ENCODE assay signal across 16 cellular contexts in the genomic region with DNA sequence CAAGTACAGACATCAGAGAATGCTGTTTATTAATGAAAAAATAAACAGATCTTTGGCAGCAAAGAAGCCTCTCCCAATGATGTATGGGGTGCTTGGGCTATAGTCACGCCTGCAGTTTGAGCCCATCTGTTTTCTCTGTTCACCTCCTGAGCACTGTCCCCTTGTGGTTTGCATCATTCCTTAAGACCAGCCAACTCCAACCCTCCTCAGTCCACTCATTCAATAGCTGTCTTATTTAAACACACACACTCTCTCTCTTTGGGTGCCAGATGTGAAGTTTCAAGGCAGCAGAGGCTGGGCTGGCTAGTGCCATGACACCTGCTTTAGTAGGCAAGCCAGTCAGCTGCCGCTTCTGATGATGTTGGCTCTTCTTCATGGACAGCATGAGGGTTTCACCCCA. TPM values are rescaled to one million over a fixed set of nuclear protein-coding genes. Genes with fewer than 3 reads are reported as not detected.
DNase-seq lines count a peak whose midpoint lies in the region; ATAC-seq, FAIRE-seq and TF ChIP-seq lines count a peak whose summit lies in the region.
"Had no signal": no experiment of that assay in that cellular context is flagged by ENCODE, and none has a peak within 500 bp of the region (broad histone marks: within the 10 kb centered on the region; RNA-seq: fewer than 3 reads in every experiment).

No MANE protein-coding gene starts in this region.

- no peaks in the 10 kb centered on the region for H3K36me3 ChIP-seq in GM23248 (ENCODE audit: low read depth)
- H3K36me3 ChIP-seq in astrocyte (ENCODE audit: insufficient read depth, low read length), result no peaks in the 10 kb centered on the region

- H3K4me1 ChIP-seq in GM23248 (ENCODE audit: insufficient read depth) (no peaks in the 10 kb centered on the region), astrocyte (ENCODE audit: insufficient read depth, low read length) (no peaks in the 10 kb centered on the region)
- H3K4me1 ChIP-seq: Caco-2, tibial artery had no signal

- H3K27ac ChIP-seq in GM23248 (no peak overlapping the region), astrocyte (ENCODE audit: low read depth, low read length) (no peak overlapping the region)
- H3K27ac ChIP-seq: epithelial cell of prostate, SK-N-MC, tibial artery had no signal

- H2AFZ ChIP-seq in GM23248 (no peak overlapping the region), astrocyte (ENCODE audit: low read depth, low read length) (no peak overlapping the region)

- peaks cover 1% of the 10 kb centered on the region for H3K9me3 Mint-ChIP-seq in astrocyte (ENCODE audit: unreplicated experiment)
- H3K9me3 Mint-ChIP-seq: activated CD4-positive, alpha-beta memory T cell treated with anti-CD3 and anti-CD28 coated beads for 36 hours had no signal

- WGBS in GM23248 (ENCODE audit: low coverage in 1 of 2, low lambda C conversion rate in 2 of 2, missing lambda C conversion rate in 2 of 2), 2 experiments, result 82 to 84% methylated on average over 2 of the region's 2 CpGs

- H3K27me3 Mint-ChIP-seq in astrocyte (ENCODE audit: low read depth, unreplicated experiment), result no peaks in the 10 kb centered on the region
- H3K27me3 Mint-ChIP-seq: activated CD4-positive, alpha-beta memory T cell treated with anti-CD3 and anti-CD28 coated beads for 36 hours had no signal

- no peaks in the 10 kb centered on the region for H3F3A ChIP-seq in GM23248 (ENCODE audit: insufficient read depth)

- intact Hi-C loops in left colon (cut with DNase I, micrococcal nuclease), result no loop called here

- H3K9ac ChIP-seq in GM23248, result no peak overlapping the region
- H3K9ac ChIP-seq in astrocyte (ENCODE audit: low read length), result no peak overlapping the region

- in situ Hi-C loops in GM23248 (cut with MboI), result no loop called here

- no peak overlapping the region for H3K27ac Mint-ChIP-seq in astrocyte (ENCODE audit: unreplicated experiment)
- H3K27ac Mint-ChIP-seq: activated CD4-positive, alpha-beta memory T cell treated with anti-CD3 and anti-CD28 coated beads for 36 hours; nephron had no signal

- no peak for TF ChIP-seq CTCF in astrocyte (IDR thresholded peaks at IDR 0.05; ENCODE audit: insufficient read depth, low read depth, low read length)

- H3K9me3 ChIP-seq in GM23248 (ENCODE audit: low read depth), result no peaks in the 10 kb centered on the region
- no peaks in the 10 kb centered on the region for H3K9me3 ChIP-seq in astrocyte (ENCODE audit: insufficient read depth, low read depth, low read length)
- H3K9me3 ChIP-seq: Caco-2, tibial artery had no signal

- no peaks in the 10 kb centered on the region for H3K9me2 ChIP-seq in GM23248 (ENCODE audit: insufficient read depth)

- H3K4me1 Mint-ChIP-seq in astrocyte (ENCODE audit: low read depth, unreplicated experiment), result no peaks in the 10 kb centered on the region

- H3K79me2 ChIP-seq in GM23248 (ENCODE audit: insufficient read depth) (no peaks in the 10 kb centered on the region), astrocyte (ENCODE audit: insufficient read depth, low read length) (no peaks in the 10 kb centered on the region)

- H3K4me2 ChIP-seq in GM23248 (ENCODE audit: unreplicated experiment) (no peak overlapping the region), astrocyte (ENCODE audit: low read length) (no peak overlapping the region)

- DNase-seq in AG08395 (ENCODE audit: low spot score) (peak; percentile 62), GM23248 (peak; percentile 15), astrocyte (ENCODE audit: low read depth) (peak; percentile 79), left colon (no peak), kidney glomerular epithelial cell (lab: John Stamatoyannopoulos, UW) (no peak), NCI-H69 (lab: John Stamatoyannopoulos, UW) (no peak)
- DNase-seq in activated effector memory CD4-positive, alpha-beta T cell treated with anti-CD3 and anti-CD28 coated beads, Interleukin-2, amount 50 U/mL, for 16 hours, result no peak
- DNase-seq: ACHN; activated CD4-positive, alpha-beta memory T cell treated with anti-CD3 and anti-CD28 coated beads for 36 hours; Caco-2; tibial artery had no signal

- H4K20me1 ChIP-seq in GM23248 (ENCODE audit: insufficient read depth), result no peaks in the 10 kb centered on the region
- H4K20me1 ChIP-seq in astrocyte (ENCODE audit: insufficient read depth, low read length), result no peaks in the 10 kb centered on the region

- H3K36me3 Mint-ChIP-seq in astrocyte (ENCODE audit: low read depth, unreplicated experiment), result peaks cover 3% of the 10 kb centered on the region

- H3K27me3 ChIP-seq in GM23248 (replicated peaks; ENCODE audit: insufficient read depth) (no peaks in the 10 kb centered on the region), astrocyte (ENCODE audit: insufficient read depth, low read length) (no peaks in the 10 kb centered on the region)
- H3K27me3 ChIP-seq: tibial artery had no signal

- ATAC-seq in left colon (peak; percentile 28), HG02973 (IDR thresholded peaks at IDR 0.05; ENCODE audit: unreplicated experiment) (no peak)

- H3K4me3 ChIP-seq in GM23248, result no peak overlapping the region
- no peak overlapping the region for H3K4me3 ChIP-seq in astrocyte (ENCODE audit: insufficient read depth, low read depth, low read length)
- H3K4me3 ChIP-seq: SK-N-MC, tibial artery had no signal

- no peak for FAIRE-seq in astrocyte (lab: Jason Lieb, UNC)
- FAIRE-seq: TTC549 had no signal

- H3K4me3 Mint-ChIP-seq in astrocyte (ENCODE audit: unreplicated experiment), result no peak overlapping the region
- H3K4me3 Mint-ChIP-seq: activated CD4-positive, alpha-beta memory T cell treated with anti-CD3 and anti-CD28 coated beads for 36 hours; nephron had no signal

RNA-seq across cellular contexts. Expression of gene POLD3, which starts 58.1 kb away (rescaled TPM):
- total RNA-seq in GM23248 (2014; rRNA removed; shearing (Covaris generic)), result 8.4 and 10.4 TPM in 2 replicates
- polyA plus RNA-seq in GM23248 (2016; fragmentation: Nextera tagmentation; extraction: Ambion mirVana), result 15.8 and 16.5 TPM in 2 replicates
- 6.5 and 7.5 TPM in 2 replicates for total RNA-seq in astrocyte
- total RNA-seq in left colon, result 10 to 100 TPM; 21.0 to 33.3 TPM

Comparison
In these comparisons a context has a peak if more than half of its experiments do, and no peak if none do; other contexts are left out.
1. DNase-seq: peak in AG08395 (single experiment), GM23248 (single experiment) and astrocyte (single experiment); none in left colon (0 of 2), kidney glomerular epithelial cell (single experiment), NCI-H69 (single experiment) and activated effector memory CD4-positive, alpha-beta T cell treated with anti-CD3 and anti-CD28 coated beads, Interleukin-2, amount 50 U/mL, for 16 hours (single experiment).